Comparison of ENCODE assay signal across 8 cellular contexts in genomic region chr9:128552744-128553221, GRCh38. TPM values are rescaled to one million over a fixed set of nuclear protein-coding genes. Genes with fewer than 3 reads are reported as not detected.
A peak's percentile ranks its signal among the peaks of the same experiment; 100 is the strongest.
DNase-seq lines count a peak whose midpoint lies in the region; ATAC-seq and TF ChIP-seq lines count a peak whose summit lies in the region.

No MANE protein-coding gene starts in this region.

- DNase-seq in G401 (ENCODE audit: low spot score) = peak; percentile 69
- DNase-seq in epithelial cell of proximal tubule (ENCODE audit: low read depth) = no peak
- peak; percentile 64 for DNase-seq in stimulated activated naive CD4-positive, alpha-beta T cell treated with Interleukin-2 at 50 U/mL for 16 hours (lab: John Stamatoyannopoulos, UW)
- no peak for DNase-seq in A172 (ENCODE audit: low spot score)

- ATAC-seq in GM21526 (IDR thresholded peaks at IDR 0.05; ENCODE audit: low FRiP score, unreplicated experiment) = peak; percentile 25

- TF ChIP-seq EP300 in Ishikawa (IDR thresholded peaks at IDR 0.05; ENCODE audit: borderline replicate concordance) = peak; percentile 15; the same call in 1 of the 2 replicates

- no peak for TF ChIP-seq RAD21 in Ishikawa (IDR thresholded peaks at IDR 0.05; ENCODE audit: low read depth)

- H3K4me1 ChIP-seq in mucosa of stomach (ENCODE audit: control insufficient read depth, insufficient read depth, low read length) = peaks cover 53% of the 10 kb centered on the region

- in situ Hi-C loops in G401 (cut with HindIII; ENCODE audit: low sequenced_read_pairs) = no loop called here

- H3K4me3 ChIP-seq in epithelial cell of proximal tubule (ENCODE audit: low read depth, low read length) (peak overlapping the region; percentile 83), mucosa of stomach (ENCODE audit: low read length) (peak overlapping the region; percentile 43)

- H3K27me3 ChIP-seq in mucosa of stomach (ENCODE audit: control insufficient read depth, insufficient read depth, low read length) = no peaks in the 10 kb centered on the region

- no peaks in the 10 kb centered on the region for H3K9me3 ChIP-seq in mucosa of stomach (ENCODE audit: control insufficient read depth, low read length)

- H3K9ac ChIP-seq in mucosa of stomach (ENCODE audit: low read length) = peak overlapping the region; percentile 74

- H3K36me3 ChIP-seq in mucosa of stomach (ENCODE audit: control insufficient read depth, insufficient read depth, low read length) = no peaks in the 10 kb centered on the region

- TF ChIP-seq CTCF in VCaP (conservative IDR thresholded peaks at IDR 0.05) = no peak
- TF ChIP-seq CTCF in epithelial cell of proximal tubule (conservative IDR thresholded peaks at IDR 0.05; ENCODE audit: low read depth, low read length) = no peak

- peak overlapping the region; percentile 93 for H3K27ac ChIP-seq in VCaP

TF ChIP-seq in Ishikawa, 13 proteins besides CTCF, POLR2A, EP300 and RAD21:
- TF ChIP-seq EGR1 (IDR thresholded peaks at IDR 0.05) = peak; percentile 50
- TF ChIP-seq CREB1 (IDR thresholded peaks at IDR 0.05; ENCODE audit: low read depth) = no peak
- no peak for TF ChIP-seq NFIC (IDR thresholded peaks at IDR 0.05)
- TF ChIP-seq, protein P1, sequence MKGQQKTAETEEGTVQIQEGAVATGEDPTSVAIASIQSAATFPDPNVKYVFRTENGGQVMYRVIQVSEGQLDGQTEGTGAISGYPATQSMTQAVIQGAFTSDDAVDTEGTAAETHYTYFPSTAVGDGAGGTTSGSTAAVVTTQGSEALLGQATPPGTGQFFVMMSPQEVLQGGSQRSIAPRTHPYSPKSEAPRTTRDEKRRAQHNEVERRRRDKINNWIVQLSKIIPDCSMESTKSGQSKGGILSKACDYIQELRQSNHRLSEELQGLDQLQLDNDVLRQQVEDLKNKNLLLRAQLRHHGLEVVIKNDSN (IDR thresholded peaks at IDR 0.05) = no peak
- no peak; the same call in 1 of the 2 replicates for TF ChIP-seq CEBPB (IDR thresholded peaks at IDR 0.05)
- no peak for TF ChIP-seq TCF12 (IDR thresholded peaks at IDR 0.05; ENCODE audit: low read depth)
- TF ChIP-seq, protein P2, sequence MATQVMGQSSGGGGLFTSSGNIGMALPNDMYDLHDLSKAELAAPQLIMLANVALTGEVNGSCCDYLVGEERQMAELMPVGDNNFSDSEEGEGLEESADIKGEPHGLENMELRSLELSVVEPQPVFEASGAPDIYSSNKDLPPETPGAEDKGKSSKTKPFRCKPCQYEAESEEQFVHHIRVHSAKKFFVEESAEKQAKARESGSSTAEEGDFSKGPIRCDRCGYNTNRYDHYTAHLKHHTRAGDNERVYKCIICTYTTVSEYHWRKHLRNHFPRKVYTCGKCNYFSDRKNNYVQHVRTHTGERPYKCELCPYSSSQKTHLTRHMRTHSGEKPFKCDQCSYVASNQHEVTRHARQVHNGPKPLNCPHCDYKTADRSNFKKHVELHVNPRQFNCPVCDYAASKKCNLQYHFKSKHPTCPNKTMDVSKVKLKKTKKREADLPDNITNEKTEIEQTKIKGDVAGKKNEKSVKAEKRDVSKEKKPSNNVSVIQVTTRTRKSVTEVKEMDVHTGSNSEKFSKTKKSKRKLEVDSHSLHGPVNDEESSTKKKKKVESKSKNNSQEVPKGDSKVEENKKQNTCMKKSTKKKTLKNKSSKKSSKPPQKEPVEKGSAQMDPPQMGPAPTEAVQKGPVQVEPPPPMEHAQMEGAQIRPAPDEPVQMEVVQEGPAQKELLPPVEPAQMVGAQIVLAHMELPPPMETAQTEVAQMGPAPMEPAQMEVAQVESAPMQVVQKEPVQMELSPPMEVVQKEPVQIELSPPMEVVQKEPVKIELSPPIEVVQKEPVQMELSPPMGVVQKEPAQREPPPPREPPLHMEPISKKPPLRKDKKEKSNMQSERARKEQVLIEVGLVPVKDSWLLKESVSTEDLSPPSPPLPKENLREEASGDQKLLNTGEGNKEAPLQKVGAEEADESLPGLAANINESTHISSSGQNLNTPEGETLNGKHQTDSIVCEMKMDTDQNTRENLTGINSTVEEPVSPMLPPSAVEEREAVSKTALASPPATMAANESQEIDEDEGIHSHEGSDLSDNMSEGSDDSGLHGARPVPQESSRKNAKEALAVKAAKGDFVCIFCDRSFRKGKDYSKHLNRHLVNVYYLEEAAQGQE (IDR thresholded peaks at IDR 0.05; ENCODE audit: low read depth) = no peak
- TF ChIP-seq FOXM1 (IDR thresholded peaks at IDR 0.05; ENCODE audit: borderline replicate concordance, low read depth) = no peak
- no peak for TF ChIP-seq YY1 (IDR thresholded peaks at IDR 0.05; ENCODE audit: low read depth)
- TF ChIP-seq TAF1 (IDR thresholded peaks at IDR 0.05; ENCODE audit: low read depth) = no peak
- TF ChIP-seq TEAD4 (IDR thresholded peaks at IDR 0.05) = peak; percentile 64
- TF ChIP-seq MAX (IDR thresholded peaks at IDR 0.05) = peak; percentile 50; the same call in 1 of the 2 replicates
- TF ChIP-seq ZBTB7A (IDR thresholded peaks at IDR 0.05; ENCODE audit: low read depth) = peak; percentile 43; the same call in 1 of the 2 replicates

RNA-seq across cellular contexts. Expression of gene SPTAN1, which starts 0.4 kb away (rescaled TPM):
- total RNA-seq in G401 (2014; rRNA removed; shearing (Covaris generic)) = 99.1 and 103 TPM in 2 replicates
- total RNA-seq in epithelial cell of proximal tubule = 166 and 193 TPM in 2 replicates
- 411 and 440 TPM in 2 replicates for total RNA-seq in A172 (2014; rRNA removed; shearing (Covaris generic))

RNA-seq across cellular contexts. Expression of gene GLE1, which starts 48.3 kb away (rescaled TPM):
- 37.0 and 38.3 TPM in 2 replicates for total RNA-seq in G401 (2014; rRNA removed; shearing (Covaris generic))
- 25.4 and 28.8 TPM in 2 replicates for total RNA-seq in epithelial cell of proximal tubule
- total RNA-seq in A172 (2014; rRNA removed; shearing (Covaris generic)) = 97.5 and 101 TPM in 2 replicates

Comparison
In these comparisons a context has a peak if more than half of its experiments do, and no peak if none do; other contexts are left out.
1. DNase-seq: peak in G401 (single experiment) and stimulated activated naive CD4-positive, alpha-beta T cell treated with Interleukin-2 at 50 U/mL for 16 hours (single experiment); none in epithelial cell of proximal tubule (single experiment) and A172 (single experiment).